Comparison of ENCODE assay signal across 8 cellular contexts in genomic region chr2:74715071-74715791, GRCh38.
DNase-seq lines count a peak whose midpoint lies in the region; ATAC-seq and TF ChIP-seq lines count a peak whose summit lies in the region.

No MANE protein-coding gene starts in this region.

- DNase-seq in GM12865 (ENCODE audit: low read depth) (peak; percentile 80), NCI-H1092 treated with DMSO at 0.1 percent for 48 hours (lab: John Stamatoyannopoulos, UW) (peak; percentile 65), T follicular helper cell (ENCODE audit: low read depth) (peak; percentile 66), adrenal gland (peak; percentile 66 to 89 (median 81)), left ventricle myocardium inferior (peak; percentile 74), prostate gland (ENCODE audit: low spot score) (peak; percentile 69)

- H3K27me3 ChIP-seq in adrenal gland (peaks cover 10% of the 10 kb centered on the region), left ventricle myocardium inferior (ENCODE audit: low read depth) (peaks cover 50% of the 10 kb centered on the region), prostate gland (replicated peaks; ENCODE audit: insufficient read depth) (no peaks in the 10 kb centered on the region)

- H3K27ac ChIP-seq in adrenal gland (peak overlapping the region in 3 of 5 donors; percentile 4 to 46 (median 7)), left ventricle myocardium inferior (replicated peaks) (peak overlapping the region; percentile 37), prostate gland (peak overlapping the region in 1 of 2 donors; percentile 29), urinary bladder (ENCODE audit: low read depth) (peak overlapping the region; percentile 43)

- H3K4me3 ChIP-seq in GM12865 (ENCODE audit: low read depth, low read length) = peak overlapping the region; percentile 57
- H3K4me3 ChIP-seq in adrenal gland = peak overlapping the region in 2 of 4 donors; percentile 44
- peak overlapping the region; percentile 70 for H3K4me3 ChIP-seq in left ventricle myocardium inferior
- H3K4me3 ChIP-seq in prostate gland = peak overlapping the region; percentile 29 to 38
- H3K4me3 ChIP-seq in urinary bladder (ENCODE audit: low read depth, low read length) = peak overlapping the region; percentile 42

- peak; percentile 85 for TF ChIP-seq CTCF in GM12865 (IDR thresholded peaks at IDR 0.05; ENCODE audit: insufficient read depth, low read depth, low read length, missing control alignments)
- peak; percentile 80 to 93 (median 88) for TF ChIP-seq CTCF in adrenal gland (IDR thresholded peaks at IDR 0.05)
- TF ChIP-seq CTCF in left ventricle myocardium inferior (IDR thresholded peaks at IDR 0.05; ENCODE audit: borderline replicate concordance) = peak; percentile 94
- TF ChIP-seq CTCF in prostate gland (IDR thresholded peaks at IDR 0.05) = peak; percentile 73 to 88 (median 85)

- H3K36me3 ChIP-seq in adrenal gland (replicated peaks in 1 of 2) = no peaks in the 10 kb centered on the region
- H3K36me3 ChIP-seq in left ventricle myocardium inferior = no peaks in the 10 kb centered on the region
- H3K36me3 ChIP-seq in prostate gland = no peaks in the 10 kb centered on the region
- H3K36me3 ChIP-seq in urinary bladder (ENCODE audit: insufficient read depth) = no peaks in the 10 kb centered on the region

- H3K4me1 ChIP-seq in adrenal gland (replicated peaks in 1 of 2) = peaks cover 0 to 4% of the 10 kb centered on the region in 2 donors
- H3K4me1 ChIP-seq in left ventricle myocardium inferior = peaks cover 8% of the 10 kb centered on the region
- no peaks in the 10 kb centered on the region for H3K4me1 ChIP-seq in prostate gland (replicated peaks)
- no peaks in the 10 kb centered on the region for H3K4me1 ChIP-seq in urinary bladder (ENCODE audit: insufficient read depth)

- WGBS in adrenal gland, 4 donors = 0 to 2% (median 1%) methylated on average over 16 to 56 of the region's 56 CpGs
- WGBS in prostate gland = under 1% methylated on average over 45 of the region's 56 CpGs
- WGBS in urinary bladder = under 1% methylated on average over 56 of the region's 56 CpGs

- intact Hi-C loops in adrenal gland (cut with DNase I) = loop anchor here in 1 of 2 donors (2.0 kb wide), 1 partner anchor 162 kb away; no protein-coding TSS in a partner anchor
- intact Hi-C loops in left ventricle myocardium inferior (cut with micrococcal nuclease) = loop anchor here (2.0 kb wide), 1 partner anchor 160 kb away; no protein-coding TSS in a partner anchor
- intact Hi-C loops in prostate gland (cut with DNase I) = loop anchor here (1.0 kb wide), 1 partner anchor 161 kb away; no protein-coding TSS in a partner anchor

- TF ChIP-seq POLR2A in adrenal gland (IDR thresholded peaks at IDR 0.05) = no peak
- TF ChIP-seq POLR2A in prostate gland (IDR thresholded peaks at IDR 0.05) = peak; percentile 25

- ATAC-seq in HG02642 (IDR thresholded peaks at IDR 0.05; ENCODE audit: poor library complexity, unreplicated experiment) = peak; percentile 93

- H3K9me3 ChIP-seq in adrenal gland (replicated peaks in 1 of 3) (no peaks in the 10 kb centered on the region), left ventricle myocardium inferior (replicated peaks) (no peaks in the 10 kb centered on the region), prostate gland (no peaks in the 10 kb centered on the region)
